1 cellular context compared by ENCODE assay signal in genomic region chr5:17184596-17184995, GRCh38.
TF ChIP-seq lines count a peak whose summit lies in the region.

No MANE protein-coding gene starts in this region.

TF ChIP-seq in IMR-90, 13 proteins besides CTCF, POLR2A, EP300 and RAD21:
- TF ChIP-seq MAFK (IDR thresholded peaks at IDR 0.05; ENCODE audit: low read depth, low read length) (no peak), FOS (IDR thresholded peaks at IDR 0.05; ENCODE audit: low read depth, low read length) (no peak), RFX5 (IDR thresholded peaks at IDR 0.05; ENCODE audit: low read depth, low read length) (no peak), RCOR1 (IDR thresholded peaks at IDR 0.05; ENCODE audit: insufficient replicate concordance, low read length) (no peak), BHLHE40 (IDR thresholded peaks at IDR 0.05; ENCODE audit: low read depth, low read length) (no peak), USF2 (IDR thresholded peaks at IDR 0.05; ENCODE audit: low read depth, low read length) (no peak), NFE2L2 (IDR thresholded peaks at IDR 0.05; ENCODE audit: low read depth, low read length) (no peak), ELK1 (IDR thresholded peaks at IDR 0.05; ENCODE audit: borderline replicate concordance, low read depth, low read length) (no peak), CEBPB (IDR thresholded peaks at IDR 0.05; ENCODE audit: low read depth, low read length) (no peak), MXI1 (IDR thresholded peaks at IDR 0.05; ENCODE audit: borderline replicate concordance, low read depth, low read length) (no peak), CHD1 (IDR thresholded peaks at IDR 0.05; ENCODE audit: low read depth, low read length) (no peak), SMC3 (IDR thresholded peaks at IDR 0.05; ENCODE audit: low read depth, low read length) (no peak), MAZ (IDR thresholded peaks at IDR 0.05; ENCODE audit: borderline replicate concordance, low read depth, low read length) (no peak)
